ENCODE assay signal across 9 cellular contexts in the genomic region with DNA sequence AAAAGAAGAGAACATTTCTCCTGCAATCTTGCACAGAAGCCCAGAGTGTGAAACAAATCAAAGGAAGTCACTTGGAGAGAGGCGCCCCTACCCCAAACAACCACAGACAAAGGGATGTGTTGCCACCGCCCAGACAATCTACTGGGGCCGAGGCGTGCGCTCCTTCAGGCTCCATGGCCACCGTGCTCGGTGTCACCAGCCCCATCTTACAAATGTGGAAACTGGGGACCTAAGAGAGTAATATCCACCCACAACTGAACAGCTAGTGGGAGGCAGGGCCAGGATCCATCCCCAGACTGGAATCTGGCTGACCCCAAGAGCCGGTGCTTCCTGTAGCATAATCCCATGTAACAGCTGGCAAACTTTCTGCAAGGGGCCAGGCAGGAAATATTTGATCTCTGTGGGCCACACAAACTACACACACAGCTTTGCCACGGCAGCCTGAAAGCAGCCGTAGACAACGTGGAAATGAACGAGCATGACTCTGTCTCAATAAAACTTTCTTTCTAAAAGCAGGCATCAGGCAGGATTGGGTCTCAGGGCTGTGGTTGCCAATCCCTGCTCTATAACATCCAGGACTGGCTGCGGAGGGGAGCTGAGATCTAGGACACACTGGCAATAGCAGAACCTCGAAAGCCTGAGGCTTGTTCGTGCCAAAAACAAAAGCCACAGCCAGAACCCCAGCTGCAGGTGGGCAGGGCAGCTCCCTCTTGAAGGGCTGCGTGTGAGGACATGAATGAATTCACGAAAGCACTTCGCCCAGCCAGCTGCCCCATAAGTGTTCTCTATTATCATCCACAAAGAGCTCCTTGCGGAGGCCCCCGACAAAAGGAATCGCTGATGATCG. TPM values are rescaled to one million over a fixed set of nuclear protein-coding genes. Genes with fewer than 3 reads are reported as not detected.
A peak's percentile ranks its signal among the peaks of the same experiment; 100 is the strongest.
DNase-seq lines count a peak whose midpoint lies in the region; ATAC-seq and TF ChIP-seq lines count a peak whose summit lies in the region.
"Had no signal": no experiment of that assay in that cellular context is flagged by ENCODE, and none has a peak within 500 bp of the region (broad histone marks: within the 10 kb centered on the region; RNA-seq: fewer than 3 reads in every experiment).

No MANE protein-coding gene starts in this region.

- CTCF ChIA-PET in GM10248 (lab: Yijun Ruan, JAX): interaction anchor here (0.7 to 2.0 kb wide), 9 partner anchors 14 to 297 kb away, joined by 3 to 8 read pairs (median 4); no protein-coding TSS in a partner anchor

- TF ChIP-seq CTCF in GM10248 (IDR thresholded peaks at IDR 0.05; ENCODE audit: control extremely low read depth, extremely low read depth, low read depth, missing control alignments): no peak

- POLR2A ChIA-PET in GM10248 (lab: Yijun Ruan, JAX): no interaction called here

- H3K9ac ChIP-seq in mesendoderm (ENCODE audit: low read length): peak overlapping the region; percentile 32

- no peaks in the 10 kb centered on the region for H3K9me3 ChIP-seq in SJCRH30 (replicated peaks)

- H2BK15ac ChIP-seq in mesendoderm (replicated peaks; ENCODE audit: low read depth): no peak overlapping the region

- ATAC-seq in GM21360 (IDR thresholded peaks at IDR 0.05; ENCODE audit: unreplicated experiment): no peak
- ATAC-seq in GM21619 (IDR thresholded peaks at IDR 0.05; ENCODE audit: unreplicated experiment): no peak

- no peak overlapping the region for H3K23ac ChIP-seq in mesendoderm (ENCODE audit: low read length)

- no peak overlapping the region for H3K4ac ChIP-seq in mesendoderm (ENCODE audit: low read depth, low read length)

- H2BK5ac ChIP-seq in mesendoderm (ENCODE audit: low read length): no peak overlapping the region

- DNase-seq in DMS53 (lab: John Stamatoyannopoulos, UW): peak; percentile 95
- peak; percentile 89 for DNase-seq in NCI-H1436 treated with DMSO at 0.1 percent for 48 hours (lab: John Stamatoyannopoulos, UW)
- peak; percentile 77 to 91 for DNase-seq in SJCRH30
- DNase-seq in mesendoderm: no peak
- no peak for DNase-seq in NCI-H446 treated with DMSO at 0.1 percent for 48 hours (lab: John Stamatoyannopoulos, UW)
- no peak for DNase-seq in GM10248 (ENCODE audit: extremely low spot score)

- H3K27ac ChIP-seq in SJCRH30: peak overlapping the region; percentile 63
- H3K27ac ChIP-seq in mesendoderm (ENCODE audit: low read depth, low read length): no peak overlapping the region
- H3K27ac ChIP-seq: thoracic aorta had no signal

- peak overlapping the region; percentile 8 for H3K4me2 ChIP-seq in mesendoderm (ENCODE audit: low read length)

- H2BK120ac ChIP-seq in mesendoderm (ENCODE audit: low read depth, low read length): no peak overlapping the region

- no peak overlapping the region for H3K18ac ChIP-seq in mesendoderm (ENCODE audit: low read length)

- H3K56ac ChIP-seq in mesendoderm (ENCODE audit: low read length): peak overlapping the region; percentile 54

- no peak overlapping the region for H2AK5ac ChIP-seq in mesendoderm (ENCODE audit: low read length)

- H3K36me3 ChIP-seq in SJCRH30: no peaks in the 10 kb centered on the region
- no peaks in the 10 kb centered on the region for H3K36me3 ChIP-seq in mesendoderm (ENCODE audit: control insufficient read depth, insufficient read depth, low read length)
- H3K36me3 ChIP-seq: thoracic aorta had no signal

- no peaks in the 10 kb centered on the region for H3K79me2 ChIP-seq in mesendoderm (ENCODE audit: control insufficient read depth, insufficient read depth, low read length)

- WGBS in mesendoderm (ENCODE audit: extremely low coverage, insufficient coverage, low lambda C conversion rate): no CpG with 5 or more reads among the region's 22 CpGs

- H3K79me1 ChIP-seq in mesendoderm (ENCODE audit: low read length): no peaks in the 10 kb centered on the region

- peaks cover 30% of the 10 kb centered on the region for H3K4me1 ChIP-seq in SJCRH30
- no peaks in the 10 kb centered on the region for H3K4me1 ChIP-seq in mesendoderm (ENCODE audit: control insufficient read depth, low read depth, low read length)

- H3K4me3 ChIP-seq in SJCRH30 (peak overlapping the region; percentile 14), mesendoderm (ENCODE audit: low read length) (no peak overlapping the region)
- H3K4me3 ChIP-seq: thoracic aorta had no signal

- H3K27me3 ChIP-seq in SJCRH30 (no peaks in the 10 kb centered on the region), mesendoderm (ENCODE audit: insufficient read depth, low read length, poor library complexity) (peaks cover 2% of the 10 kb centered on the region)

- no peak overlapping the region for H4K5ac ChIP-seq in mesendoderm (ENCODE audit: low read length)

- H4K8ac ChIP-seq in mesendoderm (ENCODE audit: low read depth, low read length): no peak overlapping the region

RNA-seq across cellular contexts. Expression of gene GINS2, which starts 26.6 kb away (rescaled TPM):
- 50.9 and 51.2 TPM in 2 replicates for total RNA-seq in SJCRH30 (2014; rRNA removed; shearing (Covaris generic))
- polyA plus RNA-seq in mesendoderm (2013, experiment 1 of 2): 37.8 TPM
- polyA plus RNA-seq in mesendoderm (2013, experiment 2 of 2): 38.6 TPM

RNA-seq across cellular contexts. Expression of gene C16orf74, which starts 35.5 kb away (rescaled TPM):
- 0.84 and 1.1 TPM in 2 replicates for total RNA-seq in SJCRH30 (2014; rRNA removed; shearing (Covaris generic))
- polyA plus RNA-seq in mesendoderm (2013, experiment 1 of 2): 7.3 TPM
- polyA plus RNA-seq in mesendoderm (2013, experiment 2 of 2): 7.5 TPM

Comparison
In these comparisons a context has a peak if more than half of its experiments do, and no peak if none do; other contexts are left out.
1. DNase-seq: peak in DMS53 (single experiment), NCI-H1436 treated with DMSO at 0.1 percent for 48 hours (single experiment) and SJCRH30 (2 of 2); none in mesendoderm (single experiment), NCI-H446 treated with DMSO at 0.1 percent for 48 hours (single experiment) and GM10248 (single experiment).